Comparison of ENCODE assay signal across 9 cellular contexts in genomic region chr19:18832331-18833140, GRCh38. TPM values are rescaled to one million over a fixed set of nuclear protein-coding genes. Genes with fewer than 3 reads are reported as not detected.
DNase-seq lines count a peak whose midpoint lies in the region; ATAC-seq and TF ChIP-seq lines count a peak whose summit lies in the region.
"Had no signal": no experiment of that assay in that cellular context is flagged by ENCODE, and none has a peak within 500 bp of the region (broad histone marks: within the 10 kb centered on the region; RNA-seq: fewer than 3 reads in every experiment).

No MANE protein-coding gene starts in this region.

- peaks cover 49% of the 10 kb centered on the region for H3K36me3 Mint-ChIP-seq in activated T-cell treated with anti-CD3 and anti-CD28 coated beads, Interleukin-2, amount 50 U/mL, for 24 hours (ENCODE audit: low read depth)

- no peaks in the 10 kb centered on the region for H3K27me3 ChIP-seq in mammary epithelial cell (ENCODE audit: insufficient read depth, low read length)
- H3K27me3 ChIP-seq in stomach: no peaks in the 10 kb centered on the region

- H3K4me1 ChIP-seq in mammary epithelial cell (ENCODE audit: insufficient read depth, low read length) (peaks cover 9% of the 10 kb centered on the region), stomach (peaks cover 26 to 60% (median 53%) of the 10 kb centered on the region in 4 donors)

- peak overlapping the region; percentile 77 for H2AFZ ChIP-seq in mammary epithelial cell (ENCODE audit: low read depth, low read length)

- WGBS in mammary epithelial cell (ENCODE audit: low coverage, missing lambda C conversion rate): 2% methylated on average over 11 of the region's 67 CpGs
- WGBS in stomach, 5 donors: 0 to 1% (median 0%) methylated on average over 19 to 67 of the region's 67 CpGs

- peaks cover 47% of the 10 kb centered on the region for H3K4me1 Mint-ChIP-seq in activated T-cell treated with anti-CD3 and anti-CD28 coated beads, Interleukin-2, amount 50 U/mL, for 24 hours (ENCODE audit: low read depth)

- H3K4me2 ChIP-seq in mammary epithelial cell (ENCODE audit: insufficient read depth, low read depth, low read length): peak overlapping the region; percentile 87

- no peaks in the 10 kb centered on the region for H3K9me3 Mint-ChIP-seq in activated T-cell treated with anti-CD3 and anti-CD28 coated beads, Interleukin-2, amount 50 U/mL, for 24 hours

- intact Hi-C loops in mammary epithelial cell (cut with micrococcal nuclease): loop anchor here (2.0 to 5.0 kb wide), 3 partner anchors 14 to 150 kb away; partner anchors contain the start of gene CRTC1
- intact Hi-C loops in stomach (cut with DNase I; ENCODE audit: low total_unique reads): no loop called here

- H3K4me3 ChIP-seq in mammary epithelial cell (replicated peaks in 1 of 3; ENCODE audit: insufficient read depth in 1 of 3, low read depth in 2 of 3, low read length in 3 of 3) (peak overlapping the region; percentile 87 to 90 (median 88)), stomach (peak overlapping the region; percentile 85 to 92 (median 88))

- CTCF ChIA-PET in mammary epithelial cell (lab: Charles Lee; ENCODE audit: low non-redundant PET): interaction anchor here (0.6 to 1.1 kb wide), 3 partner anchors 14 to 217 kb away, joined by 3 to 7 read pairs (median 4); no protein-coding TSS in a partner anchor

- peak; percentile 37 for ATAC-seq in HG02840 (IDR thresholded peaks at IDR 0.05; ENCODE audit: low FRiP score, unreplicated experiment)
- ATAC-seq in left lobe of liver: peak; percentile 41

- H3K27ac ChIP-seq in mammary epithelial cell (ENCODE audit: insufficient read depth, low read depth, low read length) (peak overlapping the region; percentile 54), stomach (peak overlapping the region; percentile 89 to 99 (median 95))

- peaks cover 58% of the 10 kb centered on the region for H3K79me2 ChIP-seq in mammary epithelial cell (ENCODE audit: insufficient read depth, low read length)

- peak overlapping the region; percentile 92 for H3K27ac Mint-ChIP-seq in activated T-cell treated with anti-CD3 and anti-CD28 coated beads, Interleukin-2, amount 50 U/mL, for 24 hours

- dilution Hi-C loops in mammary epithelial cell (cut with HindIII; ENCODE audit: low sequenced_read_pairs): no loop called here

- H4K20me1 ChIP-seq in mammary epithelial cell (ENCODE audit: insufficient read depth, low read length): peaks cover 10% of the 10 kb centered on the region

- DNase-seq in activated T-cell treated with anti-CD3 and anti-CD28 coated beads, Interleukin-2, amount 50 U/mL, for 24 hours: peak; percentile 64
- no peak for DNase-seq in activated T-cell treated with anti-CD3 and anti-CD28 coated beads, Interleukin-2, amount 50 U/mL, for 1 hour
- peak; percentile 57 for DNase-seq in OCI-M1 (lab: John Stamatoyannopoulos, UW)
- peak; percentile 23 for DNase-seq in mammary epithelial cell
- no peak for DNase-seq in left lobe of liver (ENCODE audit: low spot score)
- no peak for DNase-seq in stomach
- no peak for DNase-seq in DMS79 treated with DMSO at 0.1 percent for 48 hours (lab: John Stamatoyannopoulos, UW)

- H3K9ac ChIP-seq in mammary epithelial cell (ENCODE audit: insufficient read depth, low read length): peak overlapping the region; percentile 86

- BruUV-seq in mammary epithelial cell (replicated peaks; lab: Mats Ljungman, UMichigan): no TSS peak

- peaks cover 4% of the 10 kb centered on the region for H3K27me3 Mint-ChIP-seq in activated T-cell treated with anti-CD3 and anti-CD28 coated beads, Interleukin-2, amount 50 U/mL, for 24 hours

- H3K4me3 Mint-ChIP-seq in activated T-cell treated with anti-CD3 and anti-CD28 coated beads, Interleukin-2, amount 50 U/mL, for 24 hours: peak overlapping the region; percentile 94

- no peak for TF ChIP-seq POLR2A in stomach (IDR thresholded peaks at IDR 0.05)

- in situ Hi-C loops in mammary epithelial cell (cut with MboI; ENCODE audit: low sequenced_read_pairs in 2 of 2): no loop called here

- H3K36me3 ChIP-seq in mammary epithelial cell (ENCODE audit: insufficient read depth, low read length): no peaks in the 10 kb centered on the region
- H3K36me3 ChIP-seq in stomach: peaks cover 0 to 25% (median 12%) of the 10 kb centered on the region in 4 donors

- H3K9me3 ChIP-seq in mammary epithelial cell (replicated peaks; ENCODE audit: insufficient read depth, low read length): no peaks in the 10 kb centered on the region
- H3K9me3 ChIP-seq in stomach: peaks cover 0 to 3% (median under 1%) of the 10 kb centered on the region in 4 donors

- TF ChIP-seq CTCF in mammary epithelial cell (conservative IDR thresholded peaks at IDR 0.05 in 1 of 2, IDR thresholded peaks at IDR 0.05 in 1 of 2; ENCODE audit: extremely low read depth in 1 of 2, insufficient read depth in 1 of 2, low read depth in 1 of 2, low read length in 2 of 2) (peak; percentile 4 to 38), stomach (IDR thresholded peaks at IDR 0.05) (no peak)

- no peak for TF ChIP-seq EP300 in stomach (IDR thresholded peaks at IDR 0.05)

RNA-seq across cellular contexts. Expression of gene UPF1, which starts 0.8 kb away (rescaled TPM):
- total RNA-seq in mammary epithelial cell (10 to 100 TPM; 74.5 to 82.0 TPM), left lobe of liver (43.5 TPM), stomach (100 to 1,000 TPM in 1 of 5 donors, 10 to 100 TPM in 4; 26.3 to 111 (median 46.6) TPM)
- polyA plus RNA-seq in mammary epithelial cell (49.9 TPM), stomach (10 to 100 TPM; 27.5 to 35.4 (median 32.2) TPM)
- polyA minus RNA-seq in mammary epithelial cell: 163 TPM

RNA-seq across cellular contexts. Expression of gene COMP, which starts 41.4 kb away (rescaled TPM):
- total RNA-seq in mammary epithelial cell (1 to 10 TPM in 1 of 2 donors, not detected in 1; 1.2 TPM), left lobe of liver (not detected), stomach (1 to 10 TPM in 1 of 5 donors, not detected in 4; 1.4 TPM)
- polyA plus RNA-seq in mammary epithelial cell (not detected), stomach (1 to 10 TPM in 2 of 3 donors, under 1 TPM in 1; 0.62 to 4.1 (median 1.8) TPM)
- not detected for polyA minus RNA-seq in mammary epithelial cell
- total RNA-seq: pulmonary artery endothelial cell had no signal

Comparison
In these comparisons a context has a peak if more than half of its experiments do, and no peak if none do; other contexts are left out.
1. DNase-seq: peak in activated T-cell treated with anti-CD3 and anti-CD28 coated beads, Interleukin-2, amount 50 U/mL, for 24 hours (single experiment), OCI-M1 (single experiment) and mammary epithelial cell (single experiment); none in activated T-cell treated with anti-CD3 and anti-CD28 coated beads, Interleukin-2, amount 50 U/mL, for 1 hour (single experiment), left lobe of liver (single experiment), stomach (single experiment) and DMS79 treated with DMSO at 0.1 percent for 48 hours (single experiment).
2. CTCF ChIP-seq: peak in mammary epithelial cell (2 of 2); none in stomach (0 of 7).